1 cellular context compared by ENCODE assay signal in genomic region chr20:4082406-4083102, GRCh38.
TF ChIP-seq lines count a peak whose summit lies in the region.

No MANE protein-coding gene starts in this region.

TF ChIP-seq in HepG2, 621 proteins besides CTCF, POLR2A, EP300 and RAD21 (continued from another document and continues in another):
- no peak for TF ChIP-seq ZNF280B (CRISPR knock-in tag; IDR thresholded peaks at IDR 0.05; ENCODE audit: borderline replicate concordance)
- no peak for TF ChIP-seq SRSF1 (optimal IDR thresholded peaks at IDR 0.05; ENCODE audit: low read depth, low read length)
- TF ChIP-seq GATAD1 (CRISPR knock-in tag; IDR thresholded peaks at IDR 0.05): no peak
- no peak for TF ChIP-seq SATB2 (CRISPR knock-in tag; IDR thresholded peaks at IDR 0.05)
- no peak for TF ChIP-seq AHR (CRISPR knock-in tag; IDR thresholded peaks at IDR 0.05)
- peak; percentile 80 for TF ChIP-seq MAZ (IDR thresholded peaks at IDR 0.05; ENCODE audit: borderline replicate concordance, low read depth, low read length)
- TF ChIP-seq MAZ (CRISPR knock-in tag; IDR thresholded peaks at IDR 0.05; ENCODE audit: low read depth): peak; percentile 94
- TF ChIP-seq MAFF (IDR thresholded peaks at IDR 0.05; ENCODE audit: low read depth, low read length): no peak
- TF ChIP-seq ZNF33B (CRISPR knock-in tag; IDR thresholded peaks at IDR 0.05): no peak
- no peak for TF ChIP-seq RCOR2 (CRISPR knock-in tag; IDR thresholded peaks at IDR 0.05)
- no peak for TF ChIP-seq ATF7-NPFF (CRISPR knock-in tag; IDR thresholded peaks at IDR 0.05; ENCODE audit: low read depth)
- TF ChIP-seq DNMT1 (CRISPR knock-in tag; IDR thresholded peaks at IDR 0.05): no peak
- peak; percentile 5; the same call in 1 of the 2 replicates for TF ChIP-seq SIN3A (IDR thresholded peaks at IDR 0.05; ENCODE audit: borderline replicate concordance, low read depth, low read length)
- no peak for TF ChIP-seq FLYWCH1 (CRISPR knock-in tag; IDR thresholded peaks at IDR 0.05)
- peak; percentile 49; the same call in 1 of the 2 replicates for TF ChIP-seq PAXIP1 (CRISPR knock-in tag; conservative IDR thresholded peaks at IDR 0.05)
- no peak for TF ChIP-seq NFYC (CRISPR knock-in tag; IDR thresholded peaks at IDR 0.05)
- TF ChIP-seq NCOA2 (CRISPR knock-in tag; IDR thresholded peaks at IDR 0.05): 0 out of 2 replicates have a peak, but pooled peaks have one; percentile 13
- TF ChIP-seq ZNF318 (CRISPR knock-in tag; IDR thresholded peaks at IDR 0.05): no peak
- TF ChIP-seq PPARG (CRISPR knock-in tag; conservative IDR thresholded peaks at IDR 0.05): no peak
- no peak for TF ChIP-seq GLI4 (CRISPR knock-in tag; IDR thresholded peaks at IDR 0.05; ENCODE audit: borderline replicate concordance)
- peak; percentile 75 for TF ChIP-seq ZNF343 (CRISPR knock-in tag; IDR thresholded peaks at IDR 0.05)
- TF ChIP-seq YEATS4 (CRISPR knock-in tag; IDR thresholded peaks at IDR 0.05; ENCODE audit: borderline replicate concordance): 0 out of 2 replicates have a peak, but pooled peaks have one; percentile 23
- TF ChIP-seq ZSCAN25 (CRISPR knock-in tag; IDR thresholded peaks at IDR 0.05): 0 out of 2 replicates have a peak, but pooled peaks have one; percentile 12
- TF ChIP-seq EED (CRISPR knock-in tag; IDR thresholded peaks at IDR 0.05): no peak
- TF ChIP-seq ATF2 (CRISPR knock-in tag; IDR thresholded peaks at IDR 0.05): 0 out of 2 replicates have a peak, but pooled peaks have one; percentile 41
- no peak for TF ChIP-seq CREBL2 (CRISPR knock-in tag; IDR thresholded peaks at IDR 0.05; ENCODE audit: borderline replicate concordance)
- peak; percentile 42; the same call in 1 of the 2 replicates for TF ChIP-seq UBTF (CRISPR knock-in tag; IDR thresholded peaks at IDR 0.05)
- TF ChIP-seq NFE2L1 (CRISPR knock-in tag; IDR thresholded peaks at IDR 0.05; ENCODE audit: borderline replicate concordance): no peak
- TF ChIP-seq ZFP41 (CRISPR knock-in tag; IDR thresholded peaks at IDR 0.05; ENCODE audit: borderline replicate concordance): no peak
- TF ChIP-seq ZNF235 (CRISPR knock-in tag; IDR thresholded peaks at IDR 0.05; ENCODE audit: borderline replicate concordance): no peak
- TF ChIP-seq HNRNPLL (IDR thresholded peaks at IDR 0.05; ENCODE audit: low read depth, low read length, poor library complexity, severe bottlenecking): no peak
- no peak for TF ChIP-seq ZNF816 (CRISPR knock-in tag; IDR thresholded peaks at IDR 0.05; ENCODE audit: borderline replicate concordance)
- no peak for TF ChIP-seq ZNF670 (CRISPR knock-in tag; IDR thresholded peaks at IDR 0.05; ENCODE audit: borderline replicate concordance)
- TF ChIP-seq RBFOX2 (IDR thresholded peaks at IDR 0.05; ENCODE audit: low read depth, low read length): no peak
- TF ChIP-seq ZNF431 (CRISPR knock-in tag; IDR thresholded peaks at IDR 0.05; ENCODE audit: borderline replicate concordance, low read depth): no peak
- TF ChIP-seq ZNF558 (CRISPR knock-in tag; IDR thresholded peaks at IDR 0.05; ENCODE audit: borderline replicate concordance): no peak
- TF ChIP-seq ZFAT (CRISPR knock-in tag; conservative IDR thresholded peaks at IDR 0.05): no peak
- TF ChIP-seq BRF2 (CRISPR knock-in tag; IDR thresholded peaks at IDR 0.05): no peak
- TF ChIP-seq ELF1 (CRISPR knock-in tag; IDR thresholded peaks at IDR 0.05): no peak
- no peak for TF ChIP-seq GLMP (CRISPR knock-in tag; IDR thresholded peaks at IDR 0.05; ENCODE audit: borderline replicate concordance)
- 0 out of 2 replicates have a peak, but pooled peaks have one; percentile 11 for TF ChIP-seq SMAD3 (CRISPR knock-in tag; IDR thresholded peaks at IDR 0.05)
- TF ChIP-seq ZFP91 (CRISPR knock-in tag; IDR thresholded peaks at IDR 0.05; ENCODE audit: borderline replicate concordance): no peak
